1 cellular context compared by ENCODE assay signal in genomic region chr16:66936889-66937554, GRCh38.
TF ChIP-seq lines count a peak whose summit lies in the region.

No MANE protein-coding gene starts in this region.

TF ChIP-seq in IMR-90, 13 proteins besides CTCF, POLR2A, EP300 and RAD21 (continued from another document):
- TF ChIP-seq, protein P1, sequence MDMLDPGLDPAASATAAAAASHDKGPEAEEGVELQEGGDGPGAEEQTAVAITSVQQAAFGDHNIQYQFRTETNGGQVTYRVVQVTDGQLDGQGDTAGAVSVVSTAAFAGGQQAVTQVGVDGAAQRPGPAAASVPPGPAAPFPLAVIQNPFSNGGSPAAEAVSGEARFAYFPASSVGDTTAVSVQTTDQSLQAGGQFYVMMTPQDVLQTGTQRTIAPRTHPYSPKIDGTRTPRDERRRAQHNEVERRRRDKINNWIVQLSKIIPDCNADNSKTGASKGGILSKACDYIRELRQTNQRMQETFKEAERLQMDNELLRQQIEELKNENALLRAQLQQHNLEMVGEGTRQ (IDR thresholded peaks at IDR 0.05; ENCODE audit: low read depth, low read length), result no peak
- no peak for TF ChIP-seq MAFK (IDR thresholded peaks at IDR 0.05; ENCODE audit: low read depth, low read length)
